In genomic region chr1:182600745-182601415, GRCh38 we compare ENCODE assay signal across 1 cellular context.
TF ChIP-seq lines count a peak whose summit lies in the region.

No MANE protein-coding gene starts in this region.

TF ChIP-seq in GM23338, 12 proteins besides CTCF, POLR2A, EP300 and RAD21 (continued from another document):
- TF ChIP-seq REST (IDR thresholded peaks at IDR 0.05; ENCODE audit: unreplicated experiment) (no peak), JUNB (IDR thresholded peaks at IDR 0.05; ENCODE audit: unreplicated experiment) (no peak), EZH2phosphoT487 (IDR thresholded peaks at IDR 0.05; ENCODE audit: unreplicated experiment) (no peak), EZH2 (IDR thresholded peaks at IDR 0.05; ENCODE audit: low read depth, unreplicated experiment) (no peak), ZNF462 (CRISPR knock-in tag; IDR thresholded peaks at IDR 0.05) (no peak), ETS1 (IDR thresholded peaks at IDR 0.05) (no peak), NANOG (IDR thresholded peaks at IDR 0.05; ENCODE audit: borderline replicate concordance) (no peak), ZNF331 (CRISPR knock-in tag; IDR thresholded peaks at IDR 0.05; ENCODE audit: low read depth) (no peak), CREB1 (CRISPR knock-in tag; IDR thresholded peaks at IDR 0.05; ENCODE audit: low read depth) (no peak), ZNF114 (CRISPR knock-in tag; IDR thresholded peaks at IDR 0.05) (no peak), POLR2AphosphoS5 (IDR thresholded peaks at IDR 0.05; ENCODE audit: low read depth) (no peak)
